Comparison of ENCODE assay signal across 21 cellular contexts in genomic region chr17:2015314-2015713, GRCh38. TPM values are rescaled to one million over a fixed set of nuclear protein-coding genes. Genes with fewer than 3 reads are reported as not detected.
DNase-seq lines count a peak whose midpoint lies in the region; ATAC-seq and TF ChIP-seq lines count a peak whose summit lies in the region.
"Had no signal": no experiment of that assay in that cellular context is flagged by ENCODE, and none has a peak within 500 bp of the region (broad histone marks: within the 10 kb centered on the region; RNA-seq: fewer than 3 reads in every experiment).

No MANE protein-coding gene starts in this region.

- no peak for TF ChIP-seq RAD21 in IMR-90 (IDR thresholded peaks at IDR 0.05; ENCODE audit: low read length)

- CTCF ChIA-PET in MCF 10A (lab: Yijun Ruan, JAX): interaction anchor here (0.9 kb wide), 1 partner anchor 297 kb away, joined by 4 read pairs; no protein-coding TSS in a partner anchor
- CTCF ChIA-PET in IMR-90 (lab: Yijun Ruan, JAX): no interaction called here
- CTCF ChIA-PET in WTC11 (lab: Charles Lee): no interaction called here

- 59% methylated on average over 12 of the region's 14 CpGs; no CpG with 5 or more reads in 1 of the 2 experiments for WGBS in IMR-90 (ENCODE audit: extremely low coverage in 2 of 2, insufficient read length in 1 of 2), 2 experiments
- 83 to 92% (median 86%) methylated on average over 14 of the region's 14 CpGs for WGBS in spleen, 5 donors

- H3K4me2 ChIP-seq in IMR-90 (ENCODE audit: low read depth, low read length): no peak overlapping the region
- H3K4me2 ChIP-seq: A549 had no signal

- H3K4me1 ChIP-seq in breast epithelium: peaks cover 4% of the 10 kb centered on the region in 2 donors
- H3K4me1 ChIP-seq in IMR-90 (ENCODE audit: control insufficient read depth, insufficient read depth, low read length): peaks cover 8% of the 10 kb centered on the region; the same call in 1 of the 2 replicates
- peaks cover 0 to 19% (median 12%) of the 10 kb centered on the region in 6 donors for H3K4me1 ChIP-seq in spleen
- H3K4me1 ChIP-seq: A549, BE2C, Caco-2 had no signal

- no peak overlapping the region for H2BK120ac ChIP-seq in IMR-90 (ENCODE audit: low read depth, low read length)

- H3K4me3 Mint-ChIP-seq in MCF 10A (ENCODE audit: unreplicated experiment): no peak overlapping the region
- no peak overlapping the region for H3K4me3 Mint-ChIP-seq in glutamatergic neuron (ENCODE audit: unreplicated experiment)
- no peak overlapping the region for H3K4me3 Mint-ChIP-seq in WTC11
- H3K4me3 Mint-ChIP-seq: CD4-positive, CD25-positive, alpha-beta regulatory T cell; CD8-positive, alpha-beta T cell had no signal

- peak overlapping the region; percentile 32 for H2AFZ ChIP-seq in IMR-90 (replicated peaks; ENCODE audit: low read length, poor library complexity)

- H3K14ac ChIP-seq in IMR-90 (replicated peaks; ENCODE audit: low read depth, low read length): no peak overlapping the region

- H3K27me3 ChIP-seq in breast epithelium (no peaks in the 10 kb centered on the region), IMR-90 (ENCODE audit: control insufficient read depth, insufficient read depth, low read length) (peaks cover 59% of the 10 kb centered on the region), spleen (replicated peaks in 1 of 7) (peaks cover 0 to 55% (median 0%) of the 10 kb centered on the region in 7 donors)
- H3K27me3 ChIP-seq: BE2C had no signal

- H3K79me1 ChIP-seq in IMR-90 (ENCODE audit: low read depth in 1 of 2, low read length in 2 of 2): no peaks in the 10 kb centered on the region

- H3K27ac ChIP-seq in breast epithelium (peak overlapping the region; percentile 1 to 25), IMR-90 (ENCODE audit: insufficient read depth, low read length) (no peak overlapping the region), spleen (no peak overlapping the region)
- H3K27ac ChIP-seq: A549, C4-2B had no signal

- H3K23ac ChIP-seq in IMR-90 (ENCODE audit: low read depth, low read length): no peak overlapping the region

- H3K9me3 ChIP-seq in breast epithelium (no peaks in the 10 kb centered on the region), IMR-90 (ENCODE audit: control insufficient read depth, insufficient read depth, low read length) (peaks cover 2% of the 10 kb centered on the region; the same call in 1 of the 2 replicates), spleen (no peaks in the 10 kb centered on the region)
- H3K9me3 ChIP-seq: BE2C had no signal

- H3K36me3 Mint-ChIP-seq in MCF 10A (ENCODE audit: insufficient read depth, unreplicated experiment): no peaks in the 10 kb centered on the region
- no peaks in the 10 kb centered on the region for H3K36me3 Mint-ChIP-seq in glutamatergic neuron (ENCODE audit: unreplicated experiment)
- H3K36me3 Mint-ChIP-seq in WTC11: no peaks in the 10 kb centered on the region
- H3K36me3 Mint-ChIP-seq: CD4-positive, CD25-positive, alpha-beta regulatory T cell; CD8-positive, alpha-beta T cell had no signal

- intact Hi-C loops in breast epithelium (cut with DNase I; ENCODE audit: low total_unique reads) (no loop called here), MCF 10A (cut with micrococcal nuclease) (no loop called here), IMR-90 (cut with micrococcal nuclease) (no loop called here), spleen (cut with DNase I; ENCODE audit: low total_unique reads) (no loop called here)

- H3K4me1 Mint-ChIP-seq in MCF 10A (ENCODE audit: insufficient read depth, unreplicated experiment) (peaks cover 39% of the 10 kb centered on the region), glutamatergic neuron (ENCODE audit: low read depth, unreplicated experiment) (peaks cover 48% of the 10 kb centered on the region), WTC11 (peaks cover 22% of the 10 kb centered on the region)
- H3K4me1 Mint-ChIP-seq: CD4-positive, CD25-positive, alpha-beta regulatory T cell had no signal

- no peak for TF ChIP-seq CTCF in breast epithelium (IDR thresholded peaks at IDR 0.05)
- TF ChIP-seq CTCF in MCF 10A (IDR thresholded peaks at IDR 0.05; ENCODE audit: unreplicated experiment): no peak
- no peak for TF ChIP-seq CTCF in IMR-90 (conservative IDR thresholded peaks at IDR 0.05; ENCODE audit: low read depth, low read length)
- TF ChIP-seq CTCF in glutamatergic neuron (IDR thresholded peaks at IDR 0.05; ENCODE audit: partially characterized antibody, unreplicated experiment): no peak
- TF ChIP-seq CTCF in spleen (IDR thresholded peaks at IDR 0.05 in 8 of 11, conservative IDR thresholded peaks at IDR 0.05 in 3 of 11): no peak
- TF ChIP-seq CTCF in WTC11 (IDR thresholded peaks at IDR 0.05): no peak

- ATAC-seq in IMR-90 (ENCODE audit: low read depth): no peak
- ATAC-seq in WTC11: no peak
- ATAC-seq: A549; CD8-positive, alpha-beta T cell had no signal

- no peak overlapping the region for H3K18ac ChIP-seq in IMR-90 (ENCODE audit: low read depth, low read length)

- H4K20me1 ChIP-seq in IMR-90 (ENCODE audit: insufficient read depth, low read length): no peaks in the 10 kb centered on the region; the same call in 1 of the 2 replicates

- no peak overlapping the region for H3K27ac Mint-ChIP-seq in MCF 10A (ENCODE audit: low read depth, unreplicated experiment)
- H3K27ac Mint-ChIP-seq in glutamatergic neuron (ENCODE audit: unreplicated experiment): peak overlapping the region; percentile 52
- H3K27ac Mint-ChIP-seq in WTC11: no peak overlapping the region
- H3K27ac Mint-ChIP-seq: CD4-positive, CD25-positive, alpha-beta regulatory T cell; CD8-positive, alpha-beta T cell had no signal

- H3K27me3 Mint-ChIP-seq in MCF 10A (ENCODE audit: insufficient read depth, unreplicated experiment) (no peaks in the 10 kb centered on the region), glutamatergic neuron (ENCODE audit: unreplicated experiment) (peaks cover 37% of the 10 kb centered on the region), WTC11 (ENCODE audit: low read depth) (peaks cover 67% of the 10 kb centered on the region)

- no peak for TF ChIP-seq POLR2A in breast epithelium (IDR thresholded peaks at IDR 0.05)
- TF ChIP-seq POLR2A in IMR-90 (IDR thresholded peaks at IDR 0.05; ENCODE audit: low read depth, low read length): no peak
- TF ChIP-seq POLR2A in spleen (IDR thresholded peaks at IDR 0.05): no peak

- H4K91ac ChIP-seq in IMR-90 (ENCODE audit: insufficient read depth, low read depth, low read length): no peak overlapping the region

- BruUV-seq in MCF 10A (replicated peaks; lab: Mats Ljungman, UMichigan) (no TSS peak), IMR-90 (replicated peaks; lab: Mats Ljungman, UMichigan) (no TSS peak)

- H2BK5ac ChIP-seq in IMR-90 (ENCODE audit: low read depth, low read length, poor library complexity, severe bottlenecking): no peak overlapping the region

- in situ Hi-C loops in IMR-90 (cut with MboI; ENCODE audit: low sequenced_read_pairs): no loop called here

- no peaks in the 10 kb centered on the region for H3K9me1 ChIP-seq in IMR-90 (ENCODE audit: insufficient read depth, low read length)

- no peak overlapping the region for H3K56ac ChIP-seq in IMR-90 (ENCODE audit: extremely low read depth, insufficient read depth, low read length)

- POLR2A ChIA-PET in MCF 10A (lab: Yijun Ruan, JAX): no interaction called here
- POLR2A ChIA-PET in IMR-90 (lab: Charles Lee; ENCODE audit: unreplicated experiment): no interaction called here
- POLR2A ChIA-PET in WTC11 (lab: Charles Lee): no interaction called here

- no peak overlapping the region for H3K9ac ChIP-seq in IMR-90 (ENCODE audit: low read depth, low read length)

- H2AK9ac ChIP-seq in IMR-90 (replicated peaks; ENCODE audit: low read depth, low read length, poor library complexity): peak overlapping the region; percentile 15

- DNase-seq in breast epithelium (ENCODE audit: low spot score in 2 of 2) (no peak), MCF 10A (ENCODE audit: unreplicated experiment) (no peak), IMR-90 (no peak), glutamatergic neuron (no peak), spleen (peak; percentile 65), WTC11 (ENCODE audit: low spot score) (no peak), T-helper 1 cell (no peak)
- DNase-seq: 8988T; ACHN; AML-193; BE2C; Caco-2; CD4-positive, CD25-positive, alpha-beta regulatory T cell; CD8-positive, alpha-beta T cell; DMS153; DND-41; GOT3; H7; HCEC 1CT had no signal

- no peak overlapping the region for H4K5ac ChIP-seq in IMR-90 (ENCODE audit: low read depth, low read length)

- H4K8ac ChIP-seq in IMR-90 (ENCODE audit: low read depth in 2 of 2, low read length in 2 of 2): no peak overlapping the region

- dilution Hi-C loops in IMR-90 (cut with HindIII; ENCODE audit: low sequenced_read_pairs, unreplicated experiment): no loop called here

- no peak overlapping the region for H3K4ac ChIP-seq in IMR-90 (ENCODE audit: low read depth, low read length)

- H3K9me3 Mint-ChIP-seq in MCF 10A (ENCODE audit: unreplicated experiment) (no peaks in the 10 kb centered on the region), glutamatergic neuron (ENCODE audit: unreplicated experiment) (peaks cover 24% of the 10 kb centered on the region), WTC11 (no peaks in the 10 kb centered on the region)
- H3K9me3 Mint-ChIP-seq: CD4-positive, CD25-positive, alpha-beta regulatory T cell; CD8-positive, alpha-beta T cell had no signal

- no peak overlapping the region for H2BK20ac ChIP-seq in IMR-90 (ENCODE audit: low read depth, low read length)

- no peak overlapping the region for H2BK15ac ChIP-seq in IMR-90 (ENCODE audit: low read depth, low read length)

- H3K4me3 ChIP-seq in breast epithelium: no peak overlapping the region
- H3K4me3 ChIP-seq in IMR-90 (ENCODE audit: insufficient read depth, low read depth, low read length): no peak overlapping the region
- H3K4me3 ChIP-seq in spleen: no peak overlapping the region
- H3K4me3 ChIP-seq: A549 had no signal

- no peak overlapping the region for H2AK5ac ChIP-seq in IMR-90 (ENCODE audit: low read depth, low read length)

- H3K36me3 ChIP-seq in breast epithelium (no peaks in the 10 kb centered on the region), IMR-90 (ENCODE audit: control insufficient read depth, insufficient read depth, low read length) (no peaks in the 10 kb centered on the region), spleen (no peaks in the 10 kb centered on the region)
- H3K36me3 ChIP-seq: BE2C had no signal

RNA-seq across cellular contexts. Expression of gene RTN4RL1, which starts 9.8 kb away (rescaled TPM):
- 10 to 100 TPM in 2 of 3 donors, 1 to 10 TPM in 1; 3.8 to 19.6 (median 14.1) TPM for total RNA-seq in breast epithelium
- 2.9 and 3.6 TPM in 2 replicates for total RNA-seq in MCF 10A (2022)
- total RNA-seq in IMR-90 (2012; rRNA removed): under 0.01 TPM in 2 replicates
- polyA plus RNA-seq in IMR-90 (2012; rRNA removed): 0.03 and 0.04 TPM in 2 replicates
- polyA plus RNA-seq in IMR-90 (2012; cell fraction: cytosol; rRNA removed): 0.07 TPM in 1 of 2 replicates, not detected in the other
- polyA plus RNA-seq in IMR-90 (2012; cell fraction: nucleus; rRNA removed; ENCODE audit: low replicate concordance): 0.03 TPM in 1 of 2 replicates, not detected in the other
- total RNA-seq in glutamatergic neuron (ENCODE audit: unreplicated experiment): 50.3 TPM
- 1 to 10 TPM in 5 of 7 donors, under 1 TPM in 2; 0.67 to 4.5 (median 2.1) TPM for total RNA-seq in spleen
- polyA plus RNA-seq in spleen: under 1 TPM; 0.09 to 0.67 (median 0.26) TPM
- total RNA-seq in WTC11 (2021): 0.27 to 0.72 TPM (median 0.37 TPM) in 3 replicates
- total RNA-seq: CD8-positive, alpha-beta T cell had no signal

RNA-seq across cellular contexts. Expression of gene DPH1, which starts 14.6 kb away (rescaled TPM):
- total RNA-seq in breast epithelium (10 to 100 TPM; 28.3 to 66.6 (median 55.7) TPM), MCF 10A (2022) (29.7 and 45.2 TPM in 2 replicates), IMR-90 (2012; rRNA removed) (20.6 and 24.4 TPM in 2 replicates), glutamatergic neuron (ENCODE audit: unreplicated experiment) (36.4 TPM), spleen (10 to 100 TPM; 38.3 to 58.5 (median 43.5) TPM), WTC11 (2021) (29.5 to 43.2 TPM (median 33.0 TPM) in 3 replicates)
- polyA plus RNA-seq in IMR-90 (2012; rRNA removed) (49.9 and 51.9 TPM in 2 replicates), spleen (10 to 100 TPM; 20.6 to 37.9 (median 20.9) TPM)
- polyA plus RNA-seq in IMR-90 (2012; cell fraction: cytosol; rRNA removed): 31.8 and 38.7 TPM in 2 replicates
- polyA plus RNA-seq in IMR-90 (2012; cell fraction: nucleus; rRNA removed; ENCODE audit: low replicate concordance): 153 and 299 TPM in 2 replicates

RNA-seq across cellular contexts. Expression of gene OVCA2, which starts 26.5 kb away (rescaled TPM):
- 10 to 100 TPM; 24.3 to 35.4 (median 32.5) TPM for total RNA-seq in breast epithelium
- 28.8 and 33.5 TPM in 2 replicates for total RNA-seq in MCF 10A (2022)
- 38.7 and 42.2 TPM in 2 replicates for total RNA-seq in IMR-90 (2012; rRNA removed)
- 46.9 and 52.6 TPM in 2 replicates for polyA plus RNA-seq in IMR-90 (2012; rRNA removed)
- 40.4 and 50.0 TPM in 2 replicates for polyA plus RNA-seq in IMR-90 (2012; cell fraction: cytosol; rRNA removed)
- 23.2 and 26.2 TPM in 2 replicates for polyA plus RNA-seq in IMR-90 (2012; cell fraction: nucleus; rRNA removed; ENCODE audit: low replicate concordance)
- total RNA-seq in glutamatergic neuron (ENCODE audit: unreplicated experiment): 16.3 TPM
- 10 to 100 TPM; 20.9 to 51.3 (median 28.9) TPM for total RNA-seq in spleen
- 10 to 100 TPM; 52.9 to 68.8 (median 66.4) TPM for polyA plus RNA-seq in spleen
- total RNA-seq in WTC11 (2021): 18.4 to 23.5 TPM (median 20.5 TPM) in 3 replicates

RNA-seq across cellular contexts. Expression of gene HIC1, which starts 39.6 kb away (rescaled TPM):
- total RNA-seq in breast epithelium (10 to 100 TPM; 12.6 to 16.4 (median 12.7) TPM), MCF 10A (2022) (0.59 and 1.0 TPM in 2 replicates), IMR-90 (2012; rRNA removed) (10.0 and 10.4 TPM in 2 replicates), glutamatergic neuron (ENCODE audit: unreplicated experiment) (2.5 TPM), spleen (10 to 100 TPM in 6 of 7 donors, 1 to 10 TPM in 1; 7.0 to 59.6 (median 23.3) TPM), WTC11 (2021) (0.37 to 0.46 TPM (median 0.39 TPM) in 3 replicates)
- polyA plus RNA-seq in IMR-90 (2012; rRNA removed) (23.0 and 30.9 TPM in 2 replicates), spleen (1 to 10 TPM; 1.3 to 4.7 (median 2.6) TPM)
- 17.8 and 60.2 TPM in 2 replicates for polyA plus RNA-seq in IMR-90 (2012; cell fraction: cytosol; rRNA removed)
- polyA plus RNA-seq in IMR-90 (2012; cell fraction: nucleus; rRNA removed; ENCODE audit: low replicate concordance): 69.0 and 122 TPM in 2 replicates

Comparison
In these comparisons a context has a peak if more than half of its experiments do, and no peak if none do; other contexts are left out.
1. H3K27ac ChIP-seq: peak in breast epithelium (2 of 2); none in IMR-90 (single experiment) and spleen (0 of 8).